ENCODE assay signal across 1 cellular context in genomic region chr18:31225668-31226067, GRCh38.
TF ChIP-seq lines count a peak whose summit lies in the region.

No MANE protein-coding gene starts in this region.

TF ChIP-seq in IMR-90, 13 proteins besides CTCF, POLR2A, EP300 and RAD21 (continued from another document):
- TF ChIP-seq MAFK (IDR thresholded peaks at IDR 0.05; ENCODE audit: low read depth, low read length) (no peak), CHD1 (IDR thresholded peaks at IDR 0.05; ENCODE audit: low read depth, low read length) (no peak)
